Comparison of ENCODE assay signal across 8 cellular contexts in the genomic region with DNA sequence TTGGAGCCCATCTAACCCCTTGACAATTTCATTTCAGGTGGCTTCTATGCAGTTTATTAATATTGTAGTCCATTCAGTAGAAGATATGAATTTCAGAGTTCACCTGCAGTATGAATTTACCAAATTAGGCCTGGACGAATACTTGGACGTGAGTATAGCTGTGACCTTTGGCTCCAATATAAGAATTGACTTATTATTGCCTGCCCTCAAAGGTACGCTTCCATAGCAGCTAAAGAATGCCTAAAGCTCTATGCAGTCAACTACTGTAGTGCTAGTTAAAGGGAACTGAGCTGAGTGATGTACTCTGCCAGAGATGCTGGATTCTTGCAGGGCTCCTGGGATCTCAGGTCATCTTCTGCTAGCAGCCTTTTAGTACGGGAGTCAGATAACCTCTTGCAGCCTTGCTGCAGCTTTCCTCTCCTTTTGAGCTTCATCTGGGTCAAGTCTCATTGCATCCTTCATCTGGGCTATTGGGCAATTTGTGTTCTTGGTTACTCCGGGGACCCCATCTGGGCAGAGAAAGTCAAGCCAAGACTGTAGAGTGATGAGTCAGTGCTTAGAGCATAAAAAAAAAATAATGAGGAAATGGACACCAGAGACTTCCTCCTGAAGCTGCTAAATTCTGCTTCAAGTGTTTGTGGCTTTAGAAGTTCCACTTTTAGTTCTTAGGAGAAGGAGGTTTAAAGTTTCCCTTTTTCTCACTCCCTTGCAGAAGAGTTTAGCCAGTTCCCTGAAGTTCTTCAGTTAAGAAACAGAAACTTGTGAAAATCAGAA.
DNase-seq lines count a peak whose midpoint lies in the region; ATAC-seq and TF ChIP-seq lines count a peak whose summit lies in the region.

No MANE protein-coding gene starts in this region.

- H3K27ac ChIP-seq in body of pancreas (peak overlapping the region in 2 of 4 donors; percentile 19 to 74), lung (ENCODE audit: low read depth in 1 of 2, low read length in 1 of 2) (peak overlapping the region; percentile 37 to 49), neuronal stem cell (replicated peaks; ENCODE audit: low read length) (no peak overlapping the region)

- ATAC-seq in GM21723 (IDR thresholded peaks at IDR 0.05; ENCODE audit: unreplicated experiment) = peak; percentile 81
- ATAC-seq in body of pancreas = peak; percentile 59
- peak; percentile 79 for ATAC-seq in lung (ENCODE audit: insufficient read depth, low FRiP score)

- no peak overlapping the region for H3K4me3 ChIP-seq in body of pancreas
- H3K4me3 ChIP-seq in lung = no peak overlapping the region
- no peak overlapping the region for H3K4me3 ChIP-seq in neuronal stem cell (ENCODE audit: low read length in 2 of 2)

- TF ChIP-seq POLR2A in body of pancreas (IDR thresholded peaks at IDR 0.05) = no peak

- no peak overlapping the region for H2BK12ac ChIP-seq in neuronal stem cell (ENCODE audit: low read length)

- H2AFZ ChIP-seq in neuronal stem cell (ENCODE audit: low read length) = no peak overlapping the region

- H2BK120ac ChIP-seq in neuronal stem cell (ENCODE audit: low read depth, low read length) = no peak overlapping the region

- no peak for TF ChIP-seq CTCF in body of pancreas (IDR thresholded peaks at IDR 0.05)
- no peak for TF ChIP-seq CTCF in lung (IDR thresholded peaks at IDR 0.05; ENCODE audit: control extremely low read depth, extremely low read depth)
- TF ChIP-seq CTCF in nephron progenitor cell (IDR thresholded peaks at IDR 0.05) = no peak

- H2BK15ac ChIP-seq in neuronal stem cell (ENCODE audit: low read length) = no peak overlapping the region

- H3K9ac ChIP-seq in neuronal stem cell (ENCODE audit: low read depth, low read length, poor library complexity) = no peak overlapping the region

- H3K18ac ChIP-seq in neuronal stem cell (ENCODE audit: low read length) = no peak overlapping the region

- H3K9me3 Mint-ChIP-seq in IgD-negative memory B cell = no peaks in the 10 kb centered on the region
- no peaks in the 10 kb centered on the region for H3K9me3 Mint-ChIP-seq in nephron progenitor cell

- H3K4me1 ChIP-seq in body of pancreas (no peaks in the 10 kb centered on the region), lung (ENCODE audit: control insufficient read depth in 2 of 2, insufficient read depth in 2 of 2, low read length in 2 of 2) (peaks cover 6 to 7% of the 10 kb centered on the region in 2 donors), neuronal stem cell (ENCODE audit: control insufficient read depth in 2 of 2, insufficient read depth in 1 of 2, low read depth in 1 of 2, low read length in 2 of 2) (no peaks in the 10 kb centered on the region)

- no peak overlapping the region for H2BK5ac ChIP-seq in neuronal stem cell (ENCODE audit: low read length)

- no peaks in the 10 kb centered on the region for H3K79me1 ChIP-seq in neuronal stem cell (ENCODE audit: low read depth, low read length)

- no peak overlapping the region for H3K4ac ChIP-seq in neuronal stem cell (ENCODE audit: low read length)

- H3K36me3 ChIP-seq in body of pancreas (replicated peaks in 1 of 2; ENCODE audit: insufficient read depth in 1 of 2, low read depth in 2 of 2) (no peaks in the 10 kb centered on the region), lung (ENCODE audit: control insufficient read depth in 2 of 2, insufficient read depth in 2 of 2, low read length in 2 of 2) (peaks cover 9 to 18% of the 10 kb centered on the region in 2 donors), neuronal stem cell (replicated peaks in 1 of 2; ENCODE audit: control insufficient read depth in 2 of 2, insufficient read depth in 2 of 2, low read length in 2 of 2) (peaks cover 8 to 90% of the 10 kb centered on the region in 2 donors)

- no peaks in the 10 kb centered on the region for H3K36me3 Mint-ChIP-seq in IgD-negative memory B cell
- peaks cover 60% of the 10 kb centered on the region for H3K36me3 Mint-ChIP-seq in nephron progenitor cell (ENCODE audit: low read depth)

- peaks cover 18 to 23% (median 22%) of the 10 kb centered on the region in 3 donors for H3K4me1 Mint-ChIP-seq in IgD-negative memory B cell
- H3K4me1 Mint-ChIP-seq in nephron progenitor cell = peaks cover 10% of the 10 kb centered on the region

- no peak overlapping the region for H4K91ac ChIP-seq in neuronal stem cell (ENCODE audit: low read depth, low read length, poor library complexity)

- H2AK5ac ChIP-seq in neuronal stem cell (ENCODE audit: low read depth, low read length) = no peak overlapping the region

- H3K4me3 Mint-ChIP-seq in IgD-negative memory B cell (peak overlapping the region; percentile 5 to 88 (median 58)), nephron progenitor cell (no peak overlapping the region)

- H3K9me3 ChIP-seq in body of pancreas (no peaks in the 10 kb centered on the region), lung (ENCODE audit: control insufficient read depth in 2 of 2, insufficient read depth in 1 of 2, low read length in 1 of 2) (no peaks in the 10 kb centered on the region), neuronal stem cell (replicated peaks in 1 of 2; ENCODE audit: control insufficient read depth in 2 of 2, insufficient read depth in 1 of 2, low read depth in 1 of 2, low read length in 2 of 2) (peaks cover 0 to 4% of the 10 kb centered on the region in 2 donors)

- H3K27me3 ChIP-seq in body of pancreas (no peaks in the 10 kb centered on the region), lung (ENCODE audit: control insufficient read depth, insufficient read depth) (no peaks in the 10 kb centered on the region), neuronal stem cell (ENCODE audit: control insufficient read depth in 3 of 3, insufficient read depth in 3 of 3, low read depth in 1 of 3, low read length in 3 of 3) (no peaks in the 10 kb centered on the region)

- peak overlapping the region; percentile 1 to 83 (median 24) for H3K27ac Mint-ChIP-seq in IgD-negative memory B cell
- no peak overlapping the region for H3K27ac Mint-ChIP-seq in nephron progenitor cell

- DNase-seq in GM04504 (ENCODE audit: low read depth) (peak; percentile 77), body of pancreas (peak in 3 of 4 donors; percentile 15 to 63 (median 18)), lung (ENCODE audit: low spot score) (peak; percentile 51), nephron progenitor cell (no peak), neuronal stem cell (ENCODE audit: low spot score) (no peak)
- DNase-seq in stimulated activated naive CD4-positive, alpha-beta T cell treated with Interleukin-2 at 50 U/mL for 16 hours (lab: John Stamatoyannopoulos, UW) = no peak

- H3K23ac ChIP-seq in neuronal stem cell (ENCODE audit: low read depth, low read length, poor library complexity) = no peak overlapping the region

- H3K14ac ChIP-seq in neuronal stem cell (ENCODE audit: low read length) = no peak overlapping the region

- H3K27me3 Mint-ChIP-seq in IgD-negative memory B cell (no peaks in the 10 kb centered on the region), nephron progenitor cell (ENCODE audit: low read depth, poor library complexity) (no peaks in the 10 kb centered on the region)

- H3K4me2 ChIP-seq in neuronal stem cell (ENCODE audit: insufficient read depth, low read length, poor library complexity, severe bottlenecking) = no peak overlapping the region

- H4K8ac ChIP-seq in neuronal stem cell (ENCODE audit: low read depth, low read length) = no peak overlapping the region

- WGBS in body of pancreas, 2 donors = 82 to 83% methylated on average over 4 to 5 of the region's 5 CpGs
- 51 to 59% methylated on average over 5 of the region's 5 CpGs for WGBS in lung, 2 donors
- WGBS in neuronal stem cell (ENCODE audit: extremely low coverage in 2 of 2, insufficient read length in 2 of 2, insufficient replicate concordance in 1 of 2), 2 donors = no CpG with 5 or more reads among the region's 5 CpGs

- intact Hi-C loops in body of pancreas (cut with DNase I) = no loop called here

Comparison
In these comparisons a context has a peak if more than half of its experiments do, and no peak if none do; other contexts are left out.
1. DNase-seq: peak in GM04504 (single experiment), body of pancreas (3 of 4) and lung (single experiment); none in nephron progenitor cell (single experiment), stimulated activated naive CD4-positive, alpha-beta T cell treated with Interleukin-2 at 50 U/mL for 16 hours (single experiment) and neuronal stem cell (single experiment).
2. Peak in every context shown above with its lines, with median percentiles within 50 percentile points of each other: ATAC-seq.